Comparison of ENCODE assay signal across 6 cellular contexts in the genomic region with DNA sequence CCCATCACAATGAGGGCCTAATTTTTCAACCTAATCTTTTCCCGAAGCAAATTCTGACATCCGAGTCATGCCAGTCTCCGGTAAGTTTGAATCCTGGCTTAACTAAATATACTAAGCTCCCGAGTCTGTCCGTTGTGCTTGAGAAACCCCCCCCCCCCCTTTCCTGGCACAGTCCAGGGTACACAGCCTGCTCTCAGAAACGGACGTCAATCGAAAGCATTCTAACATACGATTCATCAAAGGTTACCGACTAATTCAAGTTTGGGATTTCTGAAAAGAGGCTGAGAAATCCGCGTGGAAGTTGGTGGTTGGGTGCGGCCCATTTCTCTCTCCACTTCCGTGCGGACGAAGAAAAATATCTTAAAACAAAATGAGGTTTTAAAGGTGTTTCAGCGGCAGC. TPM values are rescaled to one million over a fixed set of nuclear protein-coding genes. Genes with fewer than 3 reads are reported as not detected.
DNase-seq lines count a peak whose midpoint lies in the region; ATAC-seq, FAIRE-seq and TF ChIP-seq lines count a peak whose summit lies in the region.

No MANE protein-coding gene starts in this region.

- H3K9me3 ChIP-seq in adrenal gland (replicated peaks in 1 of 3): no peaks in the 10 kb centered on the region
- H3K9me3 ChIP-seq in muscle layer of duodenum (ENCODE audit: control insufficient read depth in 1 of 2, low read length in 2 of 2): no peaks in the 10 kb centered on the region

- peaks cover 7 to 16% of the 10 kb centered on the region in 2 donors for H3K4me1 ChIP-seq in adrenal gland (replicated peaks in 1 of 2)
- H3K4me1 ChIP-seq in muscle layer of duodenum (ENCODE audit: control insufficient read depth in 1 of 2, insufficient read depth in 2 of 2, low read length in 2 of 2): peaks cover 6 to 17% of the 10 kb centered on the region in 2 donors

- intact Hi-C loops in adrenal gland (cut with DNase I): loop anchor here in 1 of 2 donors (5.0 kb wide), 1 partner anchor 77 kb away; no protein-coding TSS in a partner anchor

- no peak for TF ChIP-seq POLR2A in adrenal gland (IDR thresholded peaks at IDR 0.05)

- WGBS in adrenal gland, 4 donors: 0 to 1% (median 0%) methylated on average over 17 of the region's 17 CpGs

- FAIRE-seq in RCC 7860 (lab: Jason Lieb, UNC): no peak

- no peaks in the 10 kb centered on the region for H3K27me3 ChIP-seq in adrenal gland
- no peaks in the 10 kb centered on the region for H3K27me3 ChIP-seq in muscle layer of duodenum (ENCODE audit: low read depth, low read length)

- H3K4me3 ChIP-seq in adrenal gland (peak overlapping the region; percentile 74 to 90 (median 81)), muscle layer of duodenum (ENCODE audit: low read depth in 1 of 2, low read length in 2 of 2) (peak overlapping the region; percentile 87 to 95)

- TF ChIP-seq CTCF in adrenal gland (IDR thresholded peaks at IDR 0.05): no peak

- peak; percentile 8 for ATAC-seq in GM18909 (IDR thresholded peaks at IDR 0.05; ENCODE audit: poor library complexity, unreplicated experiment)

- H3K27ac ChIP-seq in adrenal gland (peak overlapping the region in 4 of 5 donors; percentile 33 to 66 (median 56)), muscle layer of duodenum (ENCODE audit: low read length) (peak overlapping the region; percentile 77)

- H3K36me3 ChIP-seq in adrenal gland (replicated peaks in 1 of 2): no peaks in the 10 kb centered on the region
- no peaks in the 10 kb centered on the region for H3K36me3 ChIP-seq in muscle layer of duodenum (ENCODE audit: control insufficient read depth in 1 of 2, insufficient read depth in 2 of 2, low read length in 2 of 2)

- no peak for DNase-seq in adrenal gland
- DNase-seq in Ammon's horn (ENCODE audit: low spot score): no peak
- no peak for DNase-seq in RCC 7860 (ENCODE audit: low spot score)
- DNase-seq in cortex of kidney (lab: John Stamatoyannopoulos, UW): no peak

RNA-seq across cellular contexts. Expression of a gene that starts 0.6 kb away (rescaled TPM):
- total RNA-seq in adrenal gland: 10 to 100 TPM; 17.3 to 50.3 (median 34.7) TPM
- 10 to 100 TPM; 11.5 to 56.0 (median 15.8) TPM for polyA plus RNA-seq in adrenal gland

RNA-seq across cellular contexts. Expression of a gene that starts 17.2 kb away (rescaled TPM):
- total RNA-seq in adrenal gland: 1 to 10 TPM in 3 of 8 donors, under 1 TPM in 4, not detected in 1; 0.11 to 4.7 (median 0.34) TPM
- 1 to 10 TPM in 2 of 3 donors, under 1 TPM in 1; 0.67 to 6.4 (median 1.9) TPM for polyA plus RNA-seq in adrenal gland

RNA-seq across cellular contexts. Expression of a gene that starts 33.2 kb away (rescaled TPM):
- 10 to 100 TPM in 1 of 8 donors, 1 to 10 TPM in 3, under 1 TPM in 3, not detected in 1; 0.28 to 41.4 (median 1.4) TPM for total RNA-seq in adrenal gland
- 1 to 10 TPM; 1.1 to 6.8 (median 3.0) TPM for polyA plus RNA-seq in adrenal gland

RNA-seq across cellular contexts. Expression of a gene that starts 45.7 kb away (rescaled TPM):
- under 1 TPM in 2 of 8 donors, not detected in 6; 0.61 to 0.98 TPM for total RNA-seq in adrenal gland
- 1 to 10 TPM in 1 of 3 donors, under 1 TPM in 2; 0.10 to 1.2 (median 0.24) TPM for polyA plus RNA-seq in adrenal gland

RNA-seq across cellular contexts. Expression of a gene that starts 49.3 kb away (rescaled TPM):
- 10 to 100 TPM; 20.2 to 75.6 (median 40.3) TPM for total RNA-seq in adrenal gland
- 10 to 100 TPM in 1 of 3 donors, 1 to 10 TPM in 2; 5.1 to 12.5 (median 7.8) TPM for polyA plus RNA-seq in adrenal gland
